Comparison of ENCODE assay signal across 24 cellular contexts in the genomic region with DNA sequence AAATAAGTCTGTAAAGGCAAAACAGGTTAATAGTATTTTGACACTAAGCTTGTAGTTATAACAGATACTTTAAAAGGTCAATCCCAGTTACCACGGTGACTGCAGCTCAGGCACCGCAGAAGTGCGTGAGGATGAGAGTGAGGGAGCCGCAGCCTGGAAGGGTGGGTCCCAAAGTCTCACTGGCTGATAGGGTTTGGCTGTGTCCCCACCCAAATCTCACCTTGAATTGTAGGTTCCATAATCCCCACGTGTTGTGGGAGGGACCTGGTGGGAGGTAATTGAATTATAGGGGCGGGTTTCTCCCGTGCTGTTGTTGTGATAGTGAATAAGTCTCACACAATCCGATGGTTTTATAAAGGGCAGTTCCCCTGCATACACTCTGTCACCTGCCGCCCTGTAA. TPM values are rescaled to one million over a fixed set of nuclear protein-coding genes. Genes with fewer than 3 reads are reported as not detected.
DNase-seq lines count a peak whose midpoint lies in the region; TF ChIP-seq lines count a peak whose summit lies in the region.
"Had no signal": no experiment of that assay in that cellular context is flagged by ENCODE, and none has a peak within 500 bp of the region (broad histone marks: within the 10 kb centered on the region; RNA-seq: fewer than 3 reads in every experiment).

No MANE protein-coding gene starts in this region.

- no peaks in the 10 kb centered on the region for H3K9me3 ChIP-seq in uterus
- H3K9me3 ChIP-seq: upper lobe of left lung had no signal

- H3K36me3 ChIP-seq in rectal smooth muscle tissue (ENCODE audit: control insufficient read depth, insufficient read depth, low read length) (no peaks in the 10 kb centered on the region), uterus (no peaks in the 10 kb centered on the region)
- H3K36me3 ChIP-seq: upper lobe of left lung had no signal

- H3K4me3 ChIP-seq in coronary artery, result no peak overlapping the region
- no peak overlapping the region for H3K4me3 ChIP-seq in rectal smooth muscle tissue (ENCODE audit: low read length)
- no peak overlapping the region for H3K4me3 ChIP-seq in uterus
- H3K4me3 ChIP-seq: upper lobe of left lung had no signal

- H3K27me3 ChIP-seq in rectal smooth muscle tissue (ENCODE audit: control insufficient read depth, insufficient read depth, low read length) (no peaks in the 10 kb centered on the region), uterus (no peaks in the 10 kb centered on the region)
- H3K27me3 ChIP-seq: upper lobe of left lung had no signal

- intact Hi-C loops in uterus (cut with DNase I; ENCODE audit: low total_unique reads), result no loop called here
- intact Hi-C loops in CD14-positive monocyte (cut with micrococcal nuclease), result no loop called here

- H3K36me3 Mint-ChIP-seq in CD14-positive monocyte, result no peaks in the 10 kb centered on the region
- H3K36me3 Mint-ChIP-seq in immature natural killer cell, result no peaks in the 10 kb centered on the region
- H3K36me3 Mint-ChIP-seq: activated naive CD8-positive, alpha-beta T cell treated with anti-CD3 and anti-CD28 coated beads, Interleukin-2, amount 10 ng/mL, durations not matched to agents 7 days and 5 days; T-cell had no signal

- H3K4me1 Mint-ChIP-seq in CD14-positive monocyte (peaks cover 6% of the 10 kb centered on the region), immature natural killer cell (peaks cover 0 to 1% of the 10 kb centered on the region in 2 donors)
- H3K4me1 Mint-ChIP-seq: neural crest cell had no signal

- H3K9me3 Mint-ChIP-seq in CD14-positive monocyte (peaks cover 0 to 1% (median 0%) of the 10 kb centered on the region in 7 donors), immature natural killer cell (peaks cover 0 to 1% (median 0%) of the 10 kb centered on the region in 6 donors)
- H3K9me3 Mint-ChIP-seq: activated naive CD8-positive, alpha-beta T cell treated with anti-CD3 and anti-CD28 coated beads, Interleukin-2, amount 10 ng/mL, durations not matched to agents 7 days and 5 days; activated T-helper 2 cell treated with anti-CD3 and anti-CD28 coated beads, Interferon-gamma antibody, Interleukin-2, Interleukin-4, amounts not matched to agents 10 μg/mL and 5 μg/mL and 100 μg/mL, durations not matched to agents 14 hours and 24 hours and 36 hours; CD4-positive, alpha-beta T cell; neural crest cell; stimulated activated naive CD8-positive, alpha-beta T cell treated with anti-CD3 and anti-CD28 coated beads, Interleukin-15, Interleukin-2, amounts not matched to agents 100 ng/mL and 50 ng/mL, for 24 hours; T-cell had no signal

- H3K27ac ChIP-seq in coronary artery, result peak overlapping the region; percentile 62 to 76
- peak overlapping the region; percentile 19 for H3K27ac ChIP-seq in rectal smooth muscle tissue (ENCODE audit: low read depth, low read length)
- peak overlapping the region; percentile 62 to 77 for H3K27ac ChIP-seq in uterus
- H3K27ac ChIP-seq: KMS-11 had no signal

- H3K4me1 ChIP-seq in rectal smooth muscle tissue (ENCODE audit: control insufficient read depth, insufficient read depth, low read length) (peaks cover 3% of the 10 kb centered on the region), uterus (peaks cover 0 to 11% of the 10 kb centered on the region in 2 donors)

- H3K27ac Mint-ChIP-seq in CD14-positive monocyte (peak overlapping the region in 1 of 7 donors; percentile 74), immature natural killer cell (no peak overlapping the region)
- H3K27ac Mint-ChIP-seq: activated naive CD8-positive, alpha-beta T cell treated with anti-CD3 and anti-CD28 coated beads, Interleukin-2, amount 10 ng/mL, durations not matched to agents 7 days and 5 days; activated T-helper 2 cell treated with anti-CD3 and anti-CD28 coated beads, Interferon-gamma antibody, Interleukin-2, Interleukin-4, amounts not matched to agents 10 μg/mL and 5 μg/mL and 100 μg/mL, durations not matched to agents 14 hours and 24 hours and 36 hours; CD4-positive, alpha-beta T cell; stimulated activated naive CD8-positive, alpha-beta T cell treated with anti-CD3 and anti-CD28 coated beads, Interleukin-15, Interleukin-2, amounts not matched to agents 100 ng/mL and 50 ng/mL, for 24 hours; T-cell had no signal

- TF ChIP-seq POLR2A in uterus (IDR thresholded peaks at IDR 0.05), result no peak

- TF ChIP-seq CTCF in coronary artery (IDR thresholded peaks at IDR 0.05) (no peak), uterus (IDR thresholded peaks at IDR 0.05) (no peak), CD14-positive monocyte (IDR thresholded peaks at IDR 0.05) (no peak)

- H3K27me3 Mint-ChIP-seq in CD14-positive monocyte (ENCODE audit: low read depth in 3 of 3) (peaks cover 18 to 20% (median 19%) of the 10 kb centered on the region in 3 donors), immature natural killer cell (ENCODE audit: low read depth in 3 of 3) (peaks cover 9 to 15% (median 9%) of the 10 kb centered on the region in 3 donors)

- H3K9ac ChIP-seq in rectal smooth muscle tissue (ENCODE audit: low read length), result no peak overlapping the region
- H3K9ac ChIP-seq: KMS-11 had no signal

- H3K4me3 Mint-ChIP-seq in CD14-positive monocyte, result no peak overlapping the region
- no peak overlapping the region for H3K4me3 Mint-ChIP-seq in immature natural killer cell
- H3K4me3 Mint-ChIP-seq: activated naive CD8-positive, alpha-beta T cell treated with anti-CD3 and anti-CD28 coated beads, Interleukin-2, amount 10 ng/mL, durations not matched to agents 7 days and 5 days; CD4-positive, alpha-beta T cell; neural crest cell; stimulated activated naive CD8-positive, alpha-beta T cell treated with anti-CD3 and anti-CD28 coated beads, Interleukin-15, Interleukin-2, amounts not matched to agents 100 ng/mL and 50 ng/mL, for 24 hours; T-cell had no signal

- DNase-seq in activated CD8-positive, alpha-beta memory T cell treated with anti-CD3 and anti-CD28 coated beads for 24 hours, result peak; percentile 33
- DNase-seq in activated CD8-positive, alpha-beta memory T cell treated with anti-CD3 and anti-CD28 coated beads, Interleukin-2, amount 50 U/mL, for 4 hours, result no peak
- DNase-seq in coronary artery (ENCODE audit: low spot score), result peak; percentile 52
- DNase-seq in uterus, result peak in 1 of 2 donors; percentile 15
- no peak for DNase-seq in CD14-positive monocyte (ENCODE audit: low spot score)
- DNase-seq in CD1c-positive myeloid dendritic cell (ENCODE audit: extremely low spot score), result no peak
- no peak for DNase-seq in immature natural killer cell
- DNase-seq: 8988T; activated CD4-positive, CD25-positive, alpha-beta regulatory T cell; activated naive CD8-positive, alpha-beta T cell treated with anti-CD3 and anti-CD28 coated beads, Interleukin-2, amount 10 ng/mL, durations not matched to agents 7 days and 5 days; kidney glomerular epithelial cell; mammary epithelial cell; NCI-H1417; NCI-H2081; NCI-H2227 treated with DMSO at 0.1 percent for 48 hours; NCI-H526 treated with DMSO at 0.1 percent for 48 hours had no signal

RNA-seq across cellular contexts. Expression of gene GAS6, which starts 40.0 kb away (rescaled TPM):
- 100 to 1,000 TPM; 128 to 287 (median 199) TPM for total RNA-seq in uterus
- polyA plus RNA-seq in CD14-positive monocyte (1 to 10 TPM; 1.8 to 1.9 TPM), immature natural killer cell (1 to 10 TPM in 2 of 3 donors, not detected in 1; 1.0 to 1.2 TPM)

Comparison
In these comparisons a context has a peak if more than half of its experiments do, and no peak if none do; other contexts are left out.
1. DNase-seq: peak in activated CD8-positive, alpha-beta memory T cell treated with anti-CD3 and anti-CD28 coated beads for 24 hours (single experiment) and coronary artery (single experiment); none in activated CD8-positive, alpha-beta memory T cell treated with anti-CD3 and anti-CD28 coated beads, Interleukin-2, amount 50 U/mL, for 4 hours (single experiment), CD14-positive monocyte (single experiment), CD1c-positive myeloid dendritic cell (single experiment) and immature natural killer cell (0 of 3).
2. H3K27ac ChIP-seq: peak in every context shown above with its lines; median percentile 70 in uterus; 69 in coronary artery; 19 in rectal smooth muscle tissue.